23 cellular contexts compared by ENCODE assay signal in genomic region chr12:112061127-112061526, GRCh38.
"Had no signal": no experiment of that assay in that cellular context is flagged by ENCODE, and none has a peak within 500 bp of the region (broad histone marks: within the 10 kb centered on the region; RNA-seq: fewer than 3 reads in every experiment).

No MANE protein-coding gene starts in this region.

- H3K27me3 ChIP-seq: esophagus squamous epithelium, left lung, pancreas, right lobe of liver, suprapubic skin, thyroid gland had no signal

- H3K4me3 ChIP-seq: esophagus squamous epithelium, left lung, lower lobe of right lung, pancreas, right lobe of liver, suprapubic skin, thyroid gland had no signal

- H3K4me3 Mint-ChIP-seq: dendritic cell treated with granulocyte-macrophage colony-stimulating factor and Interleukin-4, amounts not matched to agents 40 ng/mL and 50 ng/mL, for 4 days; effector memory CD8-positive, alpha-beta T cell; memory B cell; mesothelial cell of epicardium; natural killer cell; stimulated activated effector memory CD8-positive, alpha-beta T cell treated with anti-CD3 and anti-CD28 coated beads, Interleukin-12 subunit alpha, Interleukin-12 subunit beta, amount 100 ng/mL, for 72 hours; type B pancreatic cell had no signal

- H3K27ac ChIP-seq: esophagus squamous epithelium, left lung, lower lobe of right lung, pancreas, right lobe of liver, suprapubic skin had no signal

- H3K4me1 ChIP-seq: esophagus squamous epithelium, left lung, lower lobe of right lung, pancreas, suprapubic skin had no signal

- H3K27me3 Mint-ChIP-seq: dendritic cell treated with granulocyte-macrophage colony-stimulating factor and Interleukin-4, amounts not matched to agents 40 ng/mL and 50 ng/mL, for 4 days; effector memory CD8-positive, alpha-beta T cell; memory B cell; progenitor cell of endocrine pancreas; type B pancreatic cell had no signal

- H3K9me3 Mint-ChIP-seq: dendritic cell treated with granulocyte-macrophage colony-stimulating factor and Interleukin-4, amounts not matched to agents 40 ng/mL and 50 ng/mL, for 4 days; effector memory CD8-positive, alpha-beta T cell; memory B cell; mesothelial cell of epicardium; natural killer cell; stimulated activated effector memory CD8-positive, alpha-beta T cell treated with anti-CD3 and anti-CD28 coated beads, Interleukin-12 subunit alpha, Interleukin-12 subunit beta, amount 100 ng/mL, for 72 hours; type B pancreatic cell had no signal

- H3K4me1 Mint-ChIP-seq: memory B cell, mesothelial cell of epicardium, natural killer cell had no signal

- ATAC-seq: effector memory CD8-positive, alpha-beta T cell; left lung; lower lobe of right lung; natural killer cell; pancreas; stimulated activated effector memory CD8-positive, alpha-beta T cell treated with anti-CD3 and anti-CD28 coated beads, Interleukin-12 subunit alpha, Interleukin-12 subunit beta, amount 100 ng/mL, for 72 hours; stimulated activated naive CD8-positive, alpha-beta T cell treated with anti-CD3 and anti-CD28 coated beads, Interleukin-15, Interleukin-2, amounts not matched to agents 100 U/mL and 50 U/mL, for 24 hours had no signal

- H3K9me3 ChIP-seq: esophagus squamous epithelium, left lung, lower lobe of right lung, pancreas, right lobe of liver, suprapubic skin, thyroid gland had no signal

- DNase-seq: effector memory CD8-positive, alpha-beta T cell; esophagus squamous epithelium; foreskin fibroblast; head of caudate nucleus; hippocampal formation; kidney glomerular epithelial cell; left lung; lower lobe of right lung; natural killer cell; occipital lobe; pancreas; right lobe of liver; stimulated activated CD4-positive, alpha-beta T cell treated with anti-CD3 and anti-CD28 coated beads, Interleukin-4, amount 100 ng/mL, for 1 hour; stimulated activated CD8-positive, alpha-beta memory T cell treated with anti-CD3 and anti-CD28 coated beads, Interleukin-4, amount 100 ng/mL, for 48 hours; stimulated activated naive CD8-positive, alpha-beta T cell treated with anti-CD3 and anti-CD28 coated beads, Interleukin-15, Interleukin-2, amounts not matched to agents 100 U/mL and 50 U/mL, for 24 hours; thyroid gland had no signal

- H3K27ac Mint-ChIP-seq: memory B cell, mesothelial cell of epicardium, natural killer cell, progenitor cell of endocrine pancreas, type B pancreatic cell had no signal
